1 cellular context compared by ENCODE assay signal in the genomic region with DNA sequence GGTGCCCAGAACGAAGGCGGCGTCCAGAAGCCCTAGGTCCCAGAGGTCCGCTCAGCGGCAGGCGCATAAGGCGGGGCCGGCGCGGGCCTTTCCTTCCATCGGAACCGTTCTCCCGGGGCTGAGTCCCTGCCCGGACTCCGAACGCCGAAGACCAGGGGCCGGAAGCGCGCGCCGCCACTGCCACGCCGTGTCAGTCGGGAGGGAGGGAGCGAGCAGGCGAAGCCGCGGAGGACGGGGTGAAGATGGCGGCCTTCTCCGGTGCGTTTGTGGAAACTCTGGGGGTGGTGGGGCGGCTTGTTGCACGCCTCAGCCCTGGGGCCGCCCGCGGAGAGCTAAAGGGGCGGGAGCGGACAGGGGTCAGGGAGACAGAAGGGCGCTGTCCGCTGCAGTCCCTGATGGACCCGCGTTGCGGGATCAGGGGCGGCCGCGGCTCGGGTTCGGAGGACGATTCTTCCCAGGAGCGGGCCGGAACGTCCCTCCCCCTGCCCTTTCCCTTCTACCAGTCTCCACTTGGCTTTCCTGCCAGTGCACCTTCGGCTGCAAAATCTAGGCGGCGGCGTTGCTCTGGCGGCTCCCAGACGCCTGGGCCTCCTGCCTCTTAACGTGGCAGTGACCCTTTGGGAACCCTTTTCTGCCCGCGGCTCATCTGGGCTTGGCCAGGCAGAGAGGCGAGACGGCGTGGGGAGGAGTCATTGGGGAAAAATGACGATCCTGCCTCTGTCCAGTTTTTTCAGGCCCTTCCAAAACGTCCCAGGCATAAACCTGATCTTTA.
A peak's percentile ranks its signal among the peaks of the same experiment; 100 is the strongest.
TF ChIP-seq lines count a peak whose summit lies in the region.

A gene (plus strand): TSS at position 177 of the 772 bp plus-strand sequence. CDS start 66 bp downstream, at position 243.

TF ChIP-seq in HEK293, 187 proteins besides CTCF, POLR2A, EP300 and RAD21 (continued from another document and continues in another):
- TF ChIP-seq, protein P1, sequence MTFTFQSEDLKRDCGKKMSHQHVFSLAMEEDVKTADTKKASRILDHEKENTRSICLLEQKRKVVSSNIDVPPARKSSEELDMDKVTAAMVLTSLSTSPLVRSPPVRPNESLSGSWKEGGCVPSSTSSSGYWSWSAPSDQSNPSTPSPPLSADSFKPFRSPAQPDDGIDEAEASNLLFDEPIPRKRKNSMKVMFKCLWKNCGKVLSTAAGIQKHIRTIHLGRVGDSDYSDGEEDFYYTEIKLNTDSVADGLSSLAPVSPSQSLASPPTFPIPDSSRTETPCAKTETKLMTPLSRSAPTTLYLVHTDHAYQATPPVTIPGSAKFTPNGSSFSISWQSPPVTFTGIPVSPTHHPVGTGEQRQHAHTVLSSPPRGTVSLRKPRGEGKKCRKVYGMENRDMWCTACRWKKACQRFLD (tag by site-specific recombination; IDR thresholded peaks at IDR 0.05) = no peak
- TF ChIP-seq, protein P2, sequence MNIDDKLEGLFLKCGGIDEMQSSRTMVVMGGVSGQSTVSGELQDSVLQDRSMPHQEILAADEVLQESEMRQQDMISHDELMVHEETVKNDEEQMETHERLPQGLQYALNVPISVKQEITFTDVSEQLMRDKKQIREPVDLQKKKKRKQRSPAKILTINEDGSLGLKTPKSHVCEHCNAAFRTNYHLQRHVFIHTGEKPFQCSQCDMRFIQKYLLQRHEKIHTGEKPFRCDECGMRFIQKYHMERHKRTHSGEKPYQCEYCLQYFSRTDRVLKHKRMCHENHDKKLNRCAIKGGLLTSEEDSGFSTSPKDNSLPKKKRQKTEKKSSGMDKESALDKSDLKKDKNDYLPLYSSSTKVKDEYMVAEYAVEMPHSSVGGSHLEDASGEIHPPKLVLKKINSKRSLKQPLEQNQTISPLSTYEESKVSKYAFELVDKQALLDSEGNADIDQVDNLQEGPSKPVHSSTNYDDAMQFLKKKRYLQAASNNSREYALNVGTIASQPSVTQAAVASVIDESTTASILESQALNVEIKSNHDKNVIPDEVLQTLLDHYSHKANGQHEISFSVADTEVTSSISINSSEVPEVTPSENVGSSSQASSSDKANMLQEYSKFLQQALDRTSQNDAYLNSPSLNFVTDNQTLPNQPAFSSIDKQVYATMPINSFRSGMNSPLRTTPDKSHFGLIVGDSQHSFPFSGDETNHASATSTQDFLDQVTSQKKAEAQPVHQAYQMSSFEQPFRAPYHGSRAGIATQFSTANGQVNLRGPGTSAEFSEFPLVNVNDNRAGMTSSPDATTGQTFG (tag by site-specific recombination; IDR thresholded peaks at IDR 0.05; ENCODE audit: borderline replicate concordance) = no peak
- TF ChIP-seq OVOL3 (tag by site-specific recombination; IDR thresholded peaks at IDR 0.05) = no peak
- TF ChIP-seq SALL2 (tag by site-specific recombination; IDR thresholded peaks at IDR 0.05; ENCODE audit: borderline replicate concordance) = no peak
- TF ChIP-seq GLIS1 (tag by site-specific recombination; IDR thresholded peaks at IDR 0.05) = peak; percentile 9; the same call in 1 of the 2 replicates
- TF ChIP-seq, protein P3, sequence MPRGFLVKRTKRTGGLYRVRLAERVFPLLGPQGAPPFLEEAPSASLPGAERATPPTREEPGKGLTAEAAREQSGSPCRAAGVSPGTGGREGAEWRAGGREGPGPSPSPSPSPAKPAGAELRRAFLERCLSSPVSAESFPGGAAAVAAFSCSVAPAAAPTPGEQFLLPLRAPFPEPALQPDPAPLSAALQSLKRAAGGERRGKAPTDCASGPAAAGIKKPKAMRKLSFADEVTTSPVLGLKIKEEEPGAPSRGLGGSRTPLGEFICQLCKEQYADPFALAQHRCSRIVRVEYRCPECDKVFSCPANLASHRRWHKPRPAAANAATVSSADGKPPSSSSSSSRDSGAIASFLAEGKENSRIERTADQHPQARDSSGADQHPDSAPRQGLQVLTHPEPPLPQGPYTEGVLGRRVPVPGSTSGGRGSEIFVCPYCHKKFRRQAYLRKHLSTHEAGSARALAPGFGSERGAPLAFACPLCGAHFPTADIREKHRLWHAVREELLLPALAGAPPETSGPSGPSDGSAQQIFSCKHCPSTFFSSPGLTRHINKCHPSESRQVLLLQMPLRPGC (tag by site-specific recombination; IDR thresholded peaks at IDR 0.05) = no peak
- TF ChIP-seq, protein P4, sequence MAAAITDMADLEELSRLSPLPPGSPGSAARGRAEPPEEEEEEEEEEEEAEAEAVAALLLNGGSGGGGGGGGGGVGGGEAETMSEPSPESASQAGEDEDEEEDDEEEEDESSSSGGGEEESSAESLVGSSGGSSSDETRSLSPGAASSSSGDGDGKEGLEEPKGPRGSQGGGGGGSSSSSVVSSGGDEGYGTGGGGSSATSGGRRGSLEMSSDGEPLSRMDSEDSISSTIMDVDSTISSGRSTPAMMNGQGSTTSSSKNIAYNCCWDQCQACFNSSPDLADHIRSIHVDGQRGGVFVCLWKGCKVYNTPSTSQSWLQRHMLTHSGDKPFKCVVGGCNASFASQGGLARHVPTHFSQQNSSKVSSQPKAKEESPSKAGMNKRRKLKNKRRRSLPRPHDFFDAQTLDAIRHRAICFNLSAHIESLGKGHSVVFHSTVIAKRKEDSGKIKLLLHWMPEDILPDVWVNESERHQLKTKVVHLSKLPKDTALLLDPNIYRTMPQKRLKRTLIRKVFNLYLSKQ (tag by site-specific recombination; IDR thresholded peaks at IDR 0.05; ENCODE audit: borderline replicate concordance) = no peak
- no peak for TF ChIP-seq ZNF132 (tag by site-specific recombination; IDR thresholded peaks at IDR 0.05; ENCODE audit: borderline replicate concordance)
- no peak for TF ChIP-seq ZNF473 (tag by site-specific recombination; IDR thresholded peaks at IDR 0.05)
- TF ChIP-seq ZNF701 (tag by site-specific recombination; IDR thresholded peaks at IDR 0.05) = no peak
- TF ChIP-seq, protein P5, sequence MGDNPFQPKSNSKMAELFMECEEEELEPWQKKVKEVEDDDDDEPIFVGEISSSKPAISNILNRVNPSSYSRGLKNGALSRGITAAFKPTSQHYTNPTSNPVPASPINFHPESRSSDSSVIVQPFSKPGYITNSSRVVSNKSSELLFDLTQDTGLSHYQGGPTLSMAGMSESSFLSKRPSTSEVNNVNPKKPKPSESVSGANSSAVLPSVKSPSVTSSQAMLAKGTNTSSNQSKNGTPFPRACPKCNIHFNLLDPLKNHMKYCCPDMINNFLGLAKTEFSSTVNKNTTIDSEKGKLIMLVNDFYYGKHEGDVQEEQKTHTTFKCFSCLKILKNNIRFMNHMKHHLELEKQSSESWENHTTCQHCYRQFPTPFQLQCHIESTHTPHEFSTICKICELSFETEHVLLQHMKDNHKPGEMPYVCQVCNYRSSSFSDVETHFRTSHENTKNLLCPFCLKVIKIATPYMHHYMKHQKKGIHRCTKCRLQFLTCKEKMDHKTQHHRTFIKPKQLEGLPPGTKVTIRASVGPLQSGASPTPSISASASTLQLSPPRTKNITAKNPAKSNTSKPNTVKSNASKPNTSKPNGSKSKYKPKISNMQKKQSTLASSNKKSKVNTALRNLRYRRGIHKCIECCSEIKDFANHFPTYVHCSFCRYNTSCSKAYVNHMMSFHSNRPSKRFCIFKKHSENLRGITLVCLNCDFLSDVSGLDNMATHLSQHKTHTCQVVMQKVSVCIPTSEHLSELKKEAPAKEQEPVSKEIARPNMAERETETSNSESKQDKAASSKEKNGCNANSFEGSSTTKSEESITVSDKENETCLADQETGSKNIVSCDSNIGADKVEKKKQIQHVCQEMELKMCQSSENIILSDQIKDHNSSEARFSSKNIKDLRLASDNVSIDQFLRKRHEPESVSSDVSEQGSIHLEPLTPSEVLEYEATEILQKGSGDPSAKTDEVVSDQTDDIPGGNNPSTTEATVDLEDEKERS (tag by site-specific recombination; IDR thresholded peaks at IDR 0.05) = no peak
- no peak for TF ChIP-seq ZNF221 (tag by site-specific recombination; IDR thresholded peaks at IDR 0.05; ENCODE audit: borderline replicate concordance)
- no peak for TF ChIP-seq ZNF133 (tag by site-specific recombination; IDR thresholded peaks at IDR 0.05)
- TF ChIP-seq ZBTB48 (tag by site-specific recombination; IDR thresholded peaks at IDR 0.05) = peak; percentile 54
- TF ChIP-seq, protein P6, sequence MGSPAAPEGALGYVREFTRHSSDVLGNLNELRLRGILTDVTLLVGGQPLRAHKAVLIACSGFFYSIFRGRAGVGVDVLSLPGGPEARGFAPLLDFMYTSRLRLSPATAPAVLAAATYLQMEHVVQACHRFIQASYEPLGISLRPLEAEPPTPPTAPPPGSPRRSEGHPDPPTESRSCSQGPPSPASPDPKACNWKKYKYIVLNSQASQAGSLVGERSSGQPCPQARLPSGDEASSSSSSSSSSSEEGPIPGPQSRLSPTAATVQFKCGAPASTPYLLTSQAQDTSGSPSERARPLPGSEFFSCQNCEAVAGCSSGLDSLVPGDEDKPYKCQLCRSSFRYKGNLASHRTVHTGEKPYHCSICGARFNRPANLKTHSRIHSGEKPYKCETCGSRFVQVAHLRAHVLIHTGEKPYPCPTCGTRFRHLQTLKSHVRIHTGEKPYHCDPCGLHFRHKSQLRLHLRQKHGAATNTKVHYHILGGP (tag by site-specific recombination; IDR thresholded peaks at IDR 0.05) = no peak
- TF ChIP-seq RBAK (tag by site-specific recombination; IDR thresholded peaks at IDR 0.05) = no peak
- no peak for TF ChIP-seq ZNF560 (tag by site-specific recombination; IDR thresholded peaks at IDR 0.05; ENCODE audit: borderline replicate concordance)
- TF ChIP-seq ZNF169 (tag by site-specific recombination; IDR thresholded peaks at IDR 0.05) = no peak
- peak; percentile 87 for TF ChIP-seq KLF8 (tag by site-specific recombination; IDR thresholded peaks at IDR 0.05)
- TF ChIP-seq KLF1 (tag by site-specific recombination; IDR thresholded peaks at IDR 0.05) = peak; percentile 49
- TF ChIP-seq ZNF677 (tag by site-specific recombination; IDR thresholded peaks at IDR 0.05) = no peak
- TF ChIP-seq, protein P7, sequence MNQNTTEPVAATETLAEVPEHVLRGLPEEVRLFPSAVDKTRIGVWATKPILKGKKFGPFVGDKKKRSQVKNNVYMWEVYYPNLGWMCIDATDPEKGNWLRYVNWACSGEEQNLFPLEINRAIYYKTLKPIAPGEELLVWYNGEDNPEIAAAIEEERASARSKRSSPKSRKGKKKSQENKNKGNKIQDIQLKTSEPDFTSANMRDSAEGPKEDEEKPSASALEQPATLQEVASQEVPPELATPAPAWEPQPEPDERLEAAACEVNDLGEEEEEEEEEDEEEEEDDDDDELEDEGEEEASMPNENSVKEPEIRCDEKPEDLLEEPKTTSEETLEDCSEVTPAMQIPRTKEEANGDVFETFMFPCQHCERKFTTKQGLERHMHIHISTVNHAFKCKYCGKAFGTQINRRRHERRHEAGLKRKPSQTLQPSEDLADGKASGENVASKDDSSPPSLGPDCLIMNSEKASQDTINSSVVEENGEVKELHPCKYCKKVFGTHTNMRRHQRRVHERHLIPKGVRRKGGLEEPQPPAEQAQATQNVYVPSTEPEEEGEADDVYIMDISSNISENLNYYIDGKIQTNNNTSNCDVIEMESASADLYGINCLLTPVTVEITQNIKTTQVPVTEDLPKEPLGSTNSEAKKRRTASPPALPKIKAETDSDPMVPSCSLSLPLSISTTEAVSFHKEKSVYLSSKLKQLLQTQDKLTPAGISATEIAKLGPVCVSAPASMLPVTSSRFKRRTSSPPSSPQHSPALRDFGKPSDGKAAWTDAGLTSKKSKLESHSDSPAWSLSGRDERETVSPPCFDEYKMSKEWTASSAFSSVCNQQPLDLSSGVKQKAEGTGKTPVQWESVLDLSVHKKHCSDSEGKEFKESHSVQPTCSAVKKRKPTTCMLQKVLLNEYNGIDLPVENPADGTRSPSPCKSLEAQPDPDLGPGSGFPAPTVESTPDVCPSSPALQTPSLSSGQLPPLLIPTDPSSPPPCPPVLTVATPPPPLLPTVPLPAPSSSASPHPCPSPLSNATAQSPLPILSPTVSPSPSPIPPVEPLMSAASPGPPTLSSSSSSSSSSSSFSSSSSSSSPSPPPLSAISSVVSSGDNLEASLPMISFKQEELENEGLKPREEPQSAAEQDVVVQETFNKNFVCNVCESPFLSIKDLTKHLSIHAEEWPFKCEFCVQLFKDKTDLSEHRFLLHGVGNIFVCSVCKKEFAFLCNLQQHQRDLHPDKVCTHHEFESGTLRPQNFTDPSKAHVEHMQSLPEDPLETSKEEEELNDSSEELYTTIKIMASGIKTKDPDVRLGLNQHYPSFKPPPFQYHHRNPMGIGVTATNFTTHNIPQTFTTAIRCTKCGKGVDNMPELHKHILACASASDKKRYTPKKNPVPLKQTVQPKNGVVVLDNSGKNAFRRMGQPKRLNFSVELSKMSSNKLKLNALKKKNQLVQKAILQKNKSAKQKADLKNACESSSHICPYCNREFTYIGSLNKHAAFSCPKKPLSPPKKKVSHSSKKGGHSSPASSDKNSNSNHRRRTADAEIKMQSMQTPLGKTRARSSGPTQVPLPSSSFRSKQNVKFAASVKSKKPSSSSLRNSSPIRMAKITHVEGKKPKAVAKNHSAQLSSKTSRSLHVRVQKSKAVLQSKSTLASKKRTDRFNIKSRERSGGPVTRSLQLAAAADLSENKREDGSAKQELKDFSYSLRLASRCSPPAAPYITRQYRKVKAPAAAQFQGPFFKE (tag by site-specific recombination; IDR thresholded peaks at IDR 0.05; ENCODE audit: borderline replicate concordance) = no peak
- peak; percentile 72 for TF ChIP-seq ZNF561 (tag by site-specific recombination; IDR thresholded peaks at IDR 0.05; ENCODE audit: borderline replicate concordance)
- TF ChIP-seq HOXA7 (CRISPR knock-in tag; IDR thresholded peaks at IDR 0.05; ENCODE audit: borderline replicate concordance) = no peak
- no peak for TF ChIP-seq FEZF1 (tag by site-specific recombination; IDR thresholded peaks at IDR 0.05)
- no peak for TF ChIP-seq ZSCAN16 (tag by site-specific recombination; IDR thresholded peaks at IDR 0.05)
- TF ChIP-seq ZNF76 (tag by site-specific recombination; IDR thresholded peaks at IDR 0.05; ENCODE audit: borderline replicate concordance, low read depth) = peak; percentile 81; the same call in 1 of the 2 replicates
- TF ChIP-seq ZNF837 (tag by site-specific recombination; IDR thresholded peaks at IDR 0.05) = no peak
- TF ChIP-seq ZNF350 (tag by site-specific recombination; IDR thresholded peaks at IDR 0.05) = no peak
- TF ChIP-seq ZEB2 (tag by site-specific recombination; IDR thresholded peaks at IDR 0.05) = peak; percentile 79; the same call in 1 of the 2 replicates
- TF ChIP-seq, protein P8, sequence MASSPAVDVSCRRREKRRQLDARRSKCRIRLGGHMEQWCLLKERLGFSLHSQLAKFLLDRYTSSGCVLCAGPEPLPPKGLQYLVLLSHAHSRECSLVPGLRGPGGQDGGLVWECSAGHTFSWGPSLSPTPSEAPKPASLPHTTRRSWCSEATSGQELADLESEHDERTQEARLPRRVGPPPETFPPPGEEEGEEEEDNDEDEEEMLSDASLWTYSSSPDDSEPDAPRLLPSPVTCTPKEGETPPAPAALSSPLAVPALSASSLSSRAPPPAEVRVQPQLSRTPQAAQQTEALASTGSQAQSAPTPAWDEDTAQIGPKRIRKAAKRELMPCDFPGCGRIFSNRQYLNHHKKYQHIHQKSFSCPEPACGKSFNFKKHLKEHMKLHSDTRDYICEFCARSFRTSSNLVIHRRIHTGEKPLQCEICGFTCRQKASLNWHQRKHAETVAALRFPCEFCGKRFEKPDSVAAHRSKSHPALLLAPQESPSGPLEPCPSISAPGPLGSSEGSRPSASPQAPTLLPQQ (tag by site-specific recombination; IDR thresholded peaks at IDR 0.05) = peak; percentile 83
- no peak for TF ChIP-seq ZNF433 (tag by site-specific recombination; IDR thresholded peaks at IDR 0.05; ENCODE audit: low read depth)
